In the genomic region with DNA sequence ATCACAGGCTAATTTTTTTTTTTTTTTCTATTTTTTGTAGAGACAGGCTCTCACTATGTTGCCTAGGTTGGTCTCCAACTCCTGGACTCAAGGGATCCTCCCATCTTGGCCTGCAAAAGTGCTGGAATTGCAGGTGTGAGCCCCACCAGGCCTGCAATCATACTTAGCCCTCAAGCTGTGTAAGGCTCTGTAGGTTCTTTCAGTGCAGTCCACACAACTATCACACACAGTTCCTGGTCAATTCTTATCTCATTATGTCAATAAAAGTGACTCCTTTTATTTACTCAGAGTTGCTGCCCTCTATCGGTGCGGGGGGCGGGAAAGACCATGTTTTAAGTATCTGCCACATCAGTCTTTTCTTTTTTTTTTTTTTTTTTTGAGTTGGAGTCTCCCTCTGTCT, we compare ENCODE assay signal across 8 cellular contexts. TPM values are rescaled to one million over a fixed set of nuclear protein-coding genes. Genes with fewer than 3 reads are reported as not detected.
DNase-seq lines count a peak whose midpoint lies in the region; ATAC-seq and TF ChIP-seq lines count a peak whose summit lies in the region.

No MANE protein-coding gene starts in this region.

- no peak overlapping the region for H3K4me3 Mint-ChIP-seq in activated naive CD4-positive, alpha-beta T cell treated with anti-CD3 and anti-CD28 coated beads, Interleukin-2, amount 10 ng/mL, durations not matched to agents 7 days and 5 days

- CTCF ChIA-PET in activated naive CD4-positive, alpha-beta T cell treated with anti-CD3 and anti-CD28 coated beads, Interleukin-2, amount 10 ng/mL, durations not matched to agents 7 days and 5 days (lab: Charles Lee): interaction anchor here (1.5 to 2.0 kb wide), 2 partner anchors 44 to 47 kb away, joined by 4 to 5 read pairs; no protein-coding TSS in a partner anchor

- H3K4me3 ChIP-seq in tibial artery: no peak overlapping the region

- no peaks in the 10 kb centered on the region for H3K27me3 ChIP-seq in tibial artery

- H3K27ac ChIP-seq in tibial artery: no peak overlapping the region

- no peak overlapping the region for H3K27ac Mint-ChIP-seq in activated naive CD4-positive, alpha-beta T cell treated with anti-CD3 and anti-CD28 coated beads, Interleukin-2, amount 10 ng/mL, durations not matched to agents 7 days and 5 days

- intact Hi-C loops in tibial artery (cut with DNase I; ENCODE audit: low total_unique reads): no loop called here

- H3K9me3 ChIP-seq in tibial artery: no peaks in the 10 kb centered on the region

- no peaks in the 10 kb centered on the region for H3K9me3 Mint-ChIP-seq in activated naive CD4-positive, alpha-beta T cell treated with anti-CD3 and anti-CD28 coated beads, Interleukin-2, amount 10 ng/mL, durations not matched to agents 7 days and 5 days

- peak; percentile 35 for DNase-seq in activated naive CD4-positive, alpha-beta T cell treated with anti-CD3 and anti-CD28 coated beads, Interleukin-2, amount 10 ng/mL, durations not matched to agents 7 days and 5 days
- no peak for DNase-seq in activated naive CD4-positive, alpha-beta T cell (lab: John Stamatoyannopoulos, UW)
- DNase-seq in NCI-H526 (lab: John Stamatoyannopoulos, UW): peak; percentile 20 to 68
- peak; percentile 69 for DNase-seq in dermis blood vessel endothelial cell
- DNase-seq in renal cortical epithelial cell (ENCODE audit: low read depth): peak; percentile 40
- no peak for DNase-seq in tibial artery
- no peak for DNase-seq in CD1c-positive myeloid dendritic cell (ENCODE audit: extremely low spot score)

- H3K36me3 ChIP-seq in tibial artery: no peaks in the 10 kb centered on the region

- H3K27me3 Mint-ChIP-seq in activated naive CD4-positive, alpha-beta T cell treated with anti-CD3 and anti-CD28 coated beads, Interleukin-2, amount 10 ng/mL, durations not matched to agents 7 days and 5 days: peaks cover 7% of the 10 kb centered on the region

- no peaks in the 10 kb centered on the region for H3K4me1 Mint-ChIP-seq in activated naive CD4-positive, alpha-beta T cell treated with anti-CD3 and anti-CD28 coated beads, Interleukin-2, amount 10 ng/mL, durations not matched to agents 7 days and 5 days

- H3K36me3 Mint-ChIP-seq in activated naive CD4-positive, alpha-beta T cell treated with anti-CD3 and anti-CD28 coated beads, Interleukin-2, amount 10 ng/mL, durations not matched to agents 7 days and 5 days: no peaks in the 10 kb centered on the region

- H3K4me1 ChIP-seq in tibial artery: no peaks in the 10 kb centered on the region

- no peak for TF ChIP-seq CTCF in tibial artery (IDR thresholded peaks at IDR 0.05)

- ATAC-seq in activated CD4-positive, CD25-positive, alpha-beta regulatory T cell treated with anti-CD3 and anti-CD28 coated beads, Interleukin-2, amount 50 U/mL, for 24 hours: no peak

RNA-seq across cellular contexts. Expression of a gene that starts 29.0 kb away (rescaled TPM):
- total RNA-seq in dermis blood vessel endothelial cell (18.7 and 32.5 TPM in 2 replicates), renal cortical epithelial cell (5.6 and 8.7 TPM in 2 replicates)

RNA-seq across cellular contexts. Expression of a gene that starts 34.3 kb away (rescaled TPM):
- total RNA-seq in dermis blood vessel endothelial cell: not detected in 2 replicates
- 2.3 TPM in 1 of 2 replicates, not detected in the other for total RNA-seq in renal cortical epithelial cell

Comparison
In these comparisons a context has a peak if more than half of its experiments do, and no peak if none do; other contexts are left out.
1. DNase-seq: peak in activated naive CD4-positive, alpha-beta T cell treated with anti-CD3 and anti-CD28 coated beads, Interleukin-2, amount 10 ng/mL, durations not matched to agents 7 days and 5 days (single experiment), NCI-H526 (2 of 2), dermis blood vessel endothelial cell (single experiment) and renal cortical epithelial cell (single experiment); none in activated naive CD4-positive, alpha-beta T cell (0 of 4), tibial artery (0 of 2) and CD1c-positive myeloid dendritic cell (single experiment).